In genomic region chr13:21458816-21459701, GRCh38 we compare ENCODE assay signal across 8 cellular contexts. TPM values are rescaled to one million over a fixed set of nuclear protein-coding genes. Genes with fewer than 3 reads are reported as not detected.
DNase-seq lines count a peak whose midpoint lies in the region; ATAC-seq and TF ChIP-seq lines count a peak whose summit lies in the region.

TSS of gene ZDHHC20 (minus strand) at chr13:21459303. CDS start at chr13:21459171, 132 bp downstream.

- DNase-seq in NCI-H2196 (lab: John Stamatoyannopoulos, UW; ENCODE audit: unreplicated experiment) (peak; percentile 73), activated B cell treated with CpG ODN at 0.5 μM for 24 hours (peak; percentile 98), cardiac fibroblast (ENCODE audit: low read depth in 2 of 2) (peak; percentile 84 to 90), immature natural killer cell (peak; percentile 91 to 92 (median 92)), spleen (peak; percentile 98)

- H3K36me3 Mint-ChIP-seq in activated B cell treated with CpG ODN at 0.5 μM for 24 hours (ENCODE audit: low read depth) (peaks cover 5% of the 10 kb centered on the region), immature natural killer cell (no peaks in the 10 kb centered on the region)

- CTCF ChIA-PET in activated B cell treated with CpG ODN at 0.5 μM for 24 hours (lab: Charles Lee) = interaction anchor here (2.0 to 2.5 kb wide), 2 partner anchors 18 to 162 kb away, joined by 9 to 12 read pairs; no protein-coding TSS in a partner anchor

- no peaks in the 10 kb centered on the region for H3K9me3 Mint-ChIP-seq in activated B cell treated with CpG ODN at 0.5 μM for 24 hours
- no peaks in the 10 kb centered on the region for H3K9me3 Mint-ChIP-seq in immature natural killer cell

- H3K4me3 Mint-ChIP-seq in activated B cell treated with CpG ODN at 0.5 μM for 24 hours = peak within 1 kb of the TSS; percentile 90
- H3K4me3 Mint-ChIP-seq in immature natural killer cell = peak within 1 kb of the TSS; percentile 89 to 95 (median 93)

- peak within 1 kb of the TSS; percentile 86 for H3K27ac Mint-ChIP-seq in activated B cell treated with CpG ODN at 0.5 μM for 24 hours
- peak within 1 kb of the TSS; percentile 83 to 94 (median 91) for H3K27ac Mint-ChIP-seq in immature natural killer cell

- H3K27me3 Mint-ChIP-seq in activated B cell treated with CpG ODN at 0.5 μM for 24 hours (no peaks in the 10 kb centered on the region), immature natural killer cell (ENCODE audit: low read depth in 3 of 3) (peaks cover 18 to 21% (median 19%) of the 10 kb centered on the region in 3 donors)

- H3K27ac ChIP-seq in 22Rv1 = peak within 1 kb of the TSS; percentile 85
- H3K27ac ChIP-seq in spleen = peak within 1 kb of the TSS; percentile 94 to 99 (median 97)

- H3K27me3 ChIP-seq in spleen (replicated peaks in 1 of 7) = no peaks in the 10 kb centered on the region

- intact Hi-C loops in activated B cell treated with CpG ODN at 0.5 μM for 24 hours (cut with micrococcal nuclease) = loop anchor here (1.0 to 10.0 kb wide), 10 partner anchors 18 to 1916 kb away; partner anchors contain the start of genes FGF9, MRPL57, SKA3 and XPO4
- intact Hi-C loops in spleen (cut with DNase I; ENCODE audit: low total_unique reads) = no loop called here

- WGBS in spleen, 5 donors = 0 to 1% (median 0%) methylated on average over 18 to 106 of the region's 107 CpGs

- peak in 1 of 3 donors; percentile 49 for TF ChIP-seq POLR2A in spleen (IDR thresholded peaks at IDR 0.05)

- peak; percentile 46 for ATAC-seq in GM18508 (IDR thresholded peaks at IDR 0.05; ENCODE audit: insufficient read depth, unreplicated experiment)
- ATAC-seq in HG02981 (IDR thresholded peaks at IDR 0.05; ENCODE audit: unreplicated experiment) = peak; percentile 80
- peak; percentile 91 for ATAC-seq in activated B cell treated with CpG ODN at 0.5 μM for 24 hours (ENCODE audit: low read depth)

- H3K4me3 ChIP-seq in cardiac fibroblast (replicated peaks in 1 of 2; ENCODE audit: low read depth in 2 of 2, low read length in 2 of 2) = peak within 1 kb of the TSS; percentile 82 to 90
- peak within 1 kb of the TSS; percentile 66 to 99 (median 95) for H3K4me3 ChIP-seq in spleen

- no peak for TF ChIP-seq CTCF in 22Rv1 (IDR thresholded peaks at IDR 0.05)
- TF ChIP-seq CTCF in activated B cell treated with CpG ODN at 0.5 μM for 24 hours (IDR thresholded peaks at IDR 0.05) = no peak
- no peak for TF ChIP-seq CTCF in cardiac fibroblast (IDR thresholded peaks at IDR 0.05; ENCODE audit: low read depth, low read length)
- TF ChIP-seq CTCF in spleen (IDR thresholded peaks at IDR 0.05 in 8 of 11, conservative IDR thresholded peaks at IDR 0.05 in 3 of 11) = no peak

- POLR2A ChIA-PET in activated B cell treated with CpG ODN at 0.5 μM for 24 hours (lab: Charles Lee) = interaction anchor here (1.3 to 3.5 kb wide), 5 partner anchors 19 to 283 kb away, joined by 3 to 35 read pairs (median 15); partner anchors contain the start of genes MICU2, MRPL57 and SKA3

- no peaks in the 10 kb centered on the region for H3K36me3 ChIP-seq in spleen

- H3K4me1 Mint-ChIP-seq in activated B cell treated with CpG ODN at 0.5 μM for 24 hours (peaks cover 36% of the 10 kb centered on the region), immature natural killer cell (peaks cover 46 to 60% of the 10 kb centered on the region in 2 donors)

- H3K9me3 ChIP-seq in spleen = no peaks in the 10 kb centered on the region

- peaks cover 9 to 50% (median 30%) of the 10 kb centered on the region in 6 donors for H3K4me1 ChIP-seq in spleen

RNA-seq across cellular contexts. Expression of gene ZDHHC20, which starts in this region (rescaled TPM):
- total RNA-seq in activated B cell treated with CpG ODN at 0.5 μM for 24 hours = 45.0 and 49.2 TPM in 2 replicates
- polyA plus RNA-seq in immature natural killer cell = 10 to 100 TPM; 23.8 to 67.7 (median 61.3) TPM
- 100 to 1,000 TPM in 2 of 7 donors, 10 to 100 TPM in 5; 62.8 to 110 (median 84.8) TPM for total RNA-seq in spleen
- polyA plus RNA-seq in spleen = 10 to 100 TPM; 15.6 to 19.2 (median 18.8) TPM

Comparison
In these comparisons a context has a peak if more than half of its experiments do, and no peak if none do; other contexts are left out.
1. Peak in every context shown above with its lines: DNase-seq, ATAC-seq, H3K4me3 ChIP-seq and H3K27ac ChIP-seq.